1 cellular context compared by ENCODE assay signal in the genomic region with DNA sequence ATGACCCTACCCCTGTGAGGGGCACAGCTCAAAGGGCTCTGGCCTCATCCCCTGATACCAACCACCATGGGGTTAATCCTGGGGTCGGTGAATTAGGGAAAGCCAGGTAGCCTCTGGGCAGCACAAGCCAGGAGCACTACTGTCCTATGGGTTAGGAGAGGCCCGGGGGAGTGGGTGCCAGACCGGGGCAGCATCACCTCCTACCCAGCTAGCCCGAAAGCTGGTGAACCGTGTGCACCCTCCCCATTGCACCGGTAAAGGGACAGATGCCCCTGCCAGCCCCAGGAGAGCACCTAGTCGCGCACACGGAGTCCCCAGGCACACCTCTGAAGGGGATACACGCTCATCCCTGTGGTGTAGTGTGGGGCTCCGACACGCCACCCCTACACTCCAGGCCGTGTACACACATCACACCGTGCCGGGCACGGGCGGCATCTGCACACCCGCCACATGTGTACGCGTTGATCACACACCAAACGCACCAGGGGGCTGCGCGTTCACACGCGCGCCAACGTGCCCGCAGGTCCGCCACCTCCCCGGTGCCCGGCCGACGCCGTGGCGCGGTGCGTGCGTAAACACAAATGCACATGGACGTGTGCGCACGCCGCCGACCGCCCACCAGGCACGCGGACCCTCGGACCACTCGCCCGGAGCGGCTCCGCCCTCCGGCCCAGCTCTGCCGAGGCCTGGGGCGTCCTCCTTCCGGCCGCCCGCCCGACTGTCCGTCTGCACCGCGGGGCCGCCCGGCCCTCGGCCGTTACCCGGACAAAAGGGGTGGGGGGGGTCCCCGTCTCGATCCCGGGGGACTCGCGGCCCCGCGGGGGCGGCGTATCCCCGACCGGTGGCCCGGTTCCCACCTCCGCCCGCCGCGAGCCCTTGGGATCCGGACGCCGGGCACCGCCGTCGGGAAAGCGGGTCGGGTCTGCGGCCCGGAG.
TF ChIP-seq lines count a peak whose summit lies in the region.

No MANE protein-coding gene starts in this region.

TF ChIP-seq in GM12878, 131 proteins besides CTCF, POLR2A, EP300 and RAD21 (continued from another document and continues in another):
- TF ChIP-seq SMARCA5 (IDR thresholded peaks at IDR 0.05), result peak; percentile 39; the same call in 1 of the 2 replicates
- TF ChIP-seq NR2C1 (IDR thresholded peaks at IDR 0.05), result no peak
- no peak for TF ChIP-seq ZNF207 (IDR thresholded peaks at IDR 0.05; ENCODE audit: borderline replicate concordance)
- TF ChIP-seq POLR2AphosphoS5 (IDR thresholded peaks at IDR 0.05; ENCODE audit: low read length), result peak; percentile 22
- peak; percentile 8 to 41; a peak in 2 of 3 replicates for TF ChIP-seq EGR1 (IDR thresholded peaks at IDR 0.05; ENCODE audit: borderline replicate concordance in 1 of 2, low read depth in 2 of 2, low read length in 2 of 2)
- peak; percentile 66 for TF ChIP-seq MXI1 (IDR thresholded peaks at IDR 0.05; ENCODE audit: low read depth, low read length)
- TF ChIP-seq, protein P1, sequence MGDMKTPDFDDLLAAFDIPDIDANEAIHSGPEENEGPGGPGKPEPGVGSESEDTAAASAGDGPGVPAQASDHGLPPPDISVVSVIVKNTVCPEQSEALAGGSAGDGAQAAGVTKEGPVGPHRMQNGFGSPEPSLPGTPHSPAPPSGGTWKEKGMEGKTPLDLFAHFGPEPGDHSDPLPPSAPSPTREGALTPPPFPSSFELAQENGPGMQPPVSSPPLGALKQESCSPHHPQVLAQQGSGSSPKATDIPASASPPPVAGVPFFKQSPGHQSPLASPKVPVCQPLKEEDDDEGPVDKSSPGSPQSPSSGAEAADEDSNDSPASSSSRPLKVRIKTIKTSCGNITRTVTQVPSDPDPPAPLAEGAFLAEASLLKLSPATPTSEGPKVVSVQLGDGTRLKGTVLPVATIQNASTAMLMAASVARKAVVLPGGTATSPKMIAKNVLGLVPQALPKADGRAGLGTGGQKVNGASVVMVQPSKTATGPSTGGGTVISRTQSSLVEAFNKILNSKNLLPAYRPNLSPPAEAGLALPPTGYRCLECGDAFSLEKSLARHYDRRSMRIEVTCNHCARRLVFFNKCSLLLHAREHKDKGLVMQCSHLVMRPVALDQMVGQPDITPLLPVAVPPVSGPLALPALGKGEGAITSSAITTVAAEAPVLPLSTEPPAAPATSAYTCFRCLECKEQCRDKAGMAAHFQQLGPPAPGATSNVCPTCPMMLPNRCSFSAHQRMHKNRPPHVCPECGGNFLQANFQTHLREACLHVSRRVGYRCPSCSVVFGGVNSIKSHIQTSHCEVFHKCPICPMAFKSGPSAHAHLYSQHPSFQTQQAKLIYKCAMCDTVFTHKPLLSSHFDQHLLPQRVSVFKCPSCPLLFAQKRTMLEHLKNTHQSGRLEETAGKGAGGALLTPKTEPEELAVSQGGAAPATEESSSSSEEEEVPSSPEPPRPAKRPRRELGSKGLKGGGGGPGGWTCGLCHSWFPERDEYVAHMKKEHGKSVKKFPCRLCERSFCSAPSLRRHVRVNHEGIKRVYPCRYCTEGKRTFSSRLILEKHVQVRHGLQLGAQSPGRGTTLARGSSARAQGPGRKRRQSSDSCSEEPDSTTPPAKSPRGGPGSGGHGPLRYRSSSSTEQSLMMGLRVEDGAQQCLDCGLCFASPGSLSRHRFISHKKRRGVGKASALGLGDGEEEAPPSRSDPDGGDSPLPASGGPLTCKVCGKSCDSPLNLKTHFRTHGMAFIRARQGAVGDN (IDR thresholded peaks at IDR 0.05), result peak; percentile 31; the same call in 1 of the 2 replicates
- TF ChIP-seq, protein P2, sequence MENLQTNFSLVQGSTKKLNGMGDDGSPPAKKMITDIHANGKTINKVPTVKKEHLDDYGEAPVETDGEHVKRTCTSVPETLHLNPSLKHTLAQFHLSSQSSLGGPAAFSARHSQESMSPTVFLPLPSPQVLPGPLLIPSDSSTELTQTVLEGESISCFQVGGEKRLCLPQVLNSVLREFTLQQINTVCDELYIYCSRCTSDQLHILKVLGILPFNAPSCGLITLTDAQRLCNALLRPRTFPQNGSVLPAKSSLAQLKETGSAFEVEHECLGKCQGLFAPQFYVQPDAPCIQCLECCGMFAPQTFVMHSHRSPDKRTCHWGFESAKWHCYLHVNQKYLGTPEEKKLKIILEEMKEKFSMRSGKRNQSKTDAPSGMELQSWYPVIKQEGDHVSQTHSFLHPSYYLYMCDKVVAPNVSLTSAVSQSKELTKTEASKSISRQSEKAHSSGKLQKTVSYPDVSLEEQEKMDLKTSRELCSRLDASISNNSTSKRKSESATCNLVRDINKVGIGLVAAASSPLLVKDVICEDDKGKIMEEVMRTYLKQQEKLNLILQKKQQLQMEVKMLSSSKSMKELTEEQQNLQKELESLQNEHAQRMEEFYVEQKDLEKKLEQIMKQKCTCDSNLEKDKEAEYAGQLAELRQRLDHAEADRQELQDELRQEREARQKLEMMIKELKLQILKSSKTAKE (IDR thresholded peaks at IDR 0.05; ENCODE audit: low read depth, poor library complexity, severe bottlenecking), result no peak
- no peak for TF ChIP-seq BCL11A (IDR thresholded peaks at IDR 0.05; ENCODE audit: low read depth, low read length)
- TF ChIP-seq YY1 (IDR thresholded peaks at IDR 0.05; ENCODE audit: low read depth, low read length), result no peak
- no peak for TF ChIP-seq ZBED1 (IDR thresholded peaks at IDR 0.05; ENCODE audit: borderline replicate concordance)
- no peak for TF ChIP-seq ZNF24 (IDR thresholded peaks at IDR 0.05)
- TF ChIP-seq HDAC2 (IDR thresholded peaks at IDR 0.05), result no peak
- TF ChIP-seq, protein P3, sequence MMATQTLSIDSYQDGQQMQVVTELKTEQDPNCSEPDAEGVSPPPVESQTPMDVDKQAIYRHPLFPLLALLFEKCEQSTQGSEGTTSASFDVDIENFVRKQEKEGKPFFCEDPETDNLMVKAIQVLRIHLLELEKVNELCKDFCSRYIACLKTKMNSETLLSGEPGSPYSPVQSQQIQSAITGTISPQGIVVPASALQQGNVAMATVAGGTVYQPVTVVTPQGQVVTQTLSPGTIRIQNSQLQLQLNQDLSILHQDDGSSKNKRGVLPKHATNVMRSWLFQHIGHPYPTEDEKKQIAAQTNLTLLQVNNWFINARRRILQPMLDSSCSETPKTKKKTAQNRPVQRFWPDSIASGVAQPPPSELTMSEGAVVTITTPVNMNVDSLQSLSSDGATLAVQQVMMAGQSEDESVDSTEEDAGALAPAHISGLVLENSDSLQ (IDR thresholded peaks at IDR 0.05), result peak; percentile 20; the same call in 1 of the 2 replicates
- TF ChIP-seq, protein P4, sequence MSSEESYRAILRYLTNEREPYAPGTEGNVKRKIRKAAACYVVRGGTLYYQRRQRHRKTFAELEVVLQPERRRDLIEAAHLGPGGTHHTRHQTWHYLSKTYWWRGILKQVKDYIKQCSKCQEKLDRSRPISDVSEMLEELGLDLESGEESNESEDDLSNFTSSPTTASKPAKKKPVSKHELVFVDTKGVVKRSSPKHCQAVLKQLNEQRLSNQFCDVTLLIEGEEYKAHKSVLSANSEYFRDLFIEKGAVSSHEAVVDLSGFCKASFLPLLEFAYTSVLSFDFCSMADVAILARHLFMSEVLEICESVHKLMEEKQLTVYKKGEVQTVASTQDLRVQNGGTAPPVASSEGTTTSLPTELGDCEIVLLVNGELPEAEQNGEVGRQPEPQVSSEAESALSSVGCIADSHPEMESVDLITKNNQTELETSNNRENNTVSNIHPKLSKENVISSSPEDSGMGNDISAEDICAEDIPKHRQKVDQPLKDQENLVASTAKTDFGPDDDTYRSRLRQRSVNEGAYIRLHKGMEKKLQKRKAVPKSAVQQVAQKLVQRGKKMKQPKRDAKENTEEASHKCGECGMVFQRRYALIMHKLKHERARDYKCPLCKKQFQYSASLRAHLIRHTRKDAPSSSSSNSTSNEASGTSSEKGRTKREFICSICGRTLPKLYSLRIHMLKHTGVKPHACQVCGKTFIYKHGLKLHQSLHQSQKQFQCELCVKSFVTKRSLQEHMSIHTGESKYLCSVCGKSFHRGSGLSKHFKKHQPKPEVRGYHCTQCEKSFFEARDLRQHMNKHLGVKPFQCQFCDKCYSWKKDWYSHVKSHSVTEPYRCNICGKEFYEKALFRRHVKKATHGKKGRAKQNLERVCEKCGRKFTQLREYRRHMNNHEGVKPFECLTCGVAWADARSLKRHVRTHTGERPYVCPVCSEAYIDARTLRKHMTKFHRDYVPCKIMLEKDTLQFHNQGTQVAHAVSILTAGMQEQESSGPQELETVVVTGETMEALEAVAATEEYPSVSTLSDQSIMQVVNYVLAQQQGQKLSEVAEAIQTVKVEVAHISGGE (CRISPR knock-in tag; IDR thresholded peaks at IDR 0.05), result no peak
- TF ChIP-seq ASH2L (IDR thresholded peaks at IDR 0.05; ENCODE audit: borderline replicate concordance, low read depth), result no peak
- no peak for TF ChIP-seq IRF4 (IDR thresholded peaks at IDR 0.05; ENCODE audit: low read depth, low read length)
- TF ChIP-seq CREB1 (IDR thresholded peaks at IDR 0.05; ENCODE audit: low read depth), result no peak
- no peak for TF ChIP-seq NFXL1 (IDR thresholded peaks at IDR 0.05; ENCODE audit: borderline replicate concordance)
- no peak for TF ChIP-seq IKZF1 (conservative IDR thresholded peaks at IDR 0.05)
- TF ChIP-seq RELA (IDR thresholded peaks at IDR 0.05; ENCODE audit: borderline replicate concordance, partially characterized antibody), result no peak
- peak; percentile 52 for TF ChIP-seq MYC (IDR thresholded peaks at IDR 0.05; ENCODE audit: insufficient read depth, insufficient read length, insufficient replicate concordance, low read length, severe bottlenecking)
- TF ChIP-seq, protein P5, sequence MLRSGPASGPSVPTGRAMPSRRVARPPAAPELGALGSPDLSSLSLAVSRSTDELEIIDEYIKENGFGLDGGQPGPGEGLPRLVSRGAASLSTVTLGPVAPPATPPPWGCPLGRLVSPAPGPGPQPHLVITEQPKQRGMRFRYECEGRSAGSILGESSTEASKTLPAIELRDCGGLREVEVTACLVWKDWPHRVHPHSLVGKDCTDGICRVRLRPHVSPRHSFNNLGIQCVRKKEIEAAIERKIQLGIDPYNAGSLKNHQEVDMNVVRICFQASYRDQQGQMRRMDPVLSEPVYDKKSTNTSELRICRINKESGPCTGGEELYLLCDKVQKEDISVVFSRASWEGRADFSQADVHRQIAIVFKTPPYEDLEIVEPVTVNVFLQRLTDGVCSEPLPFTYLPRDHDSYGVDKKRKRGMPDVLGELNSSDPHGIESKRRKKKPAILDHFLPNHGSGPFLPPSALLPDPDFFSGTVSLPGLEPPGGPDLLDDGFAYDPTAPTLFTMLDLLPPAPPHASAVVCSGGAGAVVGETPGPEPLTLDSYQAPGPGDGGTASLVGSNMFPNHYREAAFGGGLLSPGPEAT (IDR thresholded peaks at IDR 0.05; ENCODE audit: low read depth), result no peak
- TF ChIP-seq, protein P6, sequence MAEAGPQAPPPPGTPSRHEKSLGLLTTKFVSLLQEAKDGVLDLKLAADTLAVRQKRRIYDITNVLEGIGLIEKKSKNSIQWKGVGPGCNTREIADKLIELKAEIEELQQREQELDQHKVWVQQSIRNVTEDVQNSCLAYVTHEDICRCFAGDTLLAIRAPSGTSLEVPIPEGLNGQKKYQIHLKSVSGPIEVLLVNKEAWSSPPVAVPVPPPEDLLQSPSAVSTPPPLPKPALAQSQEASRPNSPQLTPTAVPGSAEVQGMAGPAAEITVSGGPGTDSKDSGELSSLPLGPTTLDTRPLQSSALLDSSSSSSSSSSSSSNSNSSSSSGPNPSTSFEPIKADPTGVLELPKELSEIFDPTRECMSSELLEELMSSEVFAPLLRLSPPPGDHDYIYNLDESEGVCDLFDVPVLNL (IDR thresholded peaks at IDR 0.05; ENCODE audit: low read depth, low read length), result no peak
- TF ChIP-seq, protein P7, sequence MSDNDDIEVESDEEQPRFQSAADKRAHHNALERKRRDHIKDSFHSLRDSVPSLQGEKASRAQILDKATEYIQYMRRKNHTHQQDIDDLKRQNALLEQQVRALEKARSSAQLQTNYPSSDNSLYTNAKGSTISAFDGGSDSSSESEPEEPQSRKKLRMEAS (IDR thresholded peaks at IDR 0.05; ENCODE audit: low read depth, low read length), result peak; percentile 40; the same call in 1 of the 2 replicates
- TF ChIP-seq LARP7 (IDR thresholded peaks at IDR 0.05), result peak; percentile 20; the same call in 1 of the 2 replicates
- TF ChIP-seq, protein P8, sequence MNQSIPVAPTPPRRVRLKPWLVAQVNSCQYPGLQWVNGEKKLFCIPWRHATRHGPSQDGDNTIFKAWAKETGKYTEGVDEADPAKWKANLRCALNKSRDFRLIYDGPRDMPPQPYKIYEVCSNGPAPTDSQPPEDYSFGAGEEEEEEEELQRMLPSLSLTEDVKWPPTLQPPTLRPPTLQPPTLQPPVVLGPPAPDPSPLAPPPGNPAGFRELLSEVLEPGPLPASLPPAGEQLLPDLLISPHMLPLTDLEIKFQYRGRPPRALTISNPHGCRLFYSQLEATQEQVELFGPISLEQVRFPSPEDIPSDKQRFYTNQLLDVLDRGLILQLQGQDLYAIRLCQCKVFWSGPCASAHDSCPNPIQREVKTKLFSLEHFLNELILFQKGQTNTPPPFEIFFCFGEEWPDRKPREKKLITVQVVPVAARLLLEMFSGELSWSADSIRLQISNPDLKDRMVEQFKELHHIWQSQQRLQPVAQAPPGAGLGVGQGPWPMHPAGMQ (IDR thresholded peaks at IDR 0.05; ENCODE audit: borderline replicate concordance), result no peak
- TF ChIP-seq PML (IDR thresholded peaks at IDR 0.05; ENCODE audit: low read length), result no peak
- no peak for TF ChIP-seq STAT3 (IDR thresholded peaks at IDR 0.05; ENCODE audit: low read depth, low read length)
- TF ChIP-seq, protein P9, sequence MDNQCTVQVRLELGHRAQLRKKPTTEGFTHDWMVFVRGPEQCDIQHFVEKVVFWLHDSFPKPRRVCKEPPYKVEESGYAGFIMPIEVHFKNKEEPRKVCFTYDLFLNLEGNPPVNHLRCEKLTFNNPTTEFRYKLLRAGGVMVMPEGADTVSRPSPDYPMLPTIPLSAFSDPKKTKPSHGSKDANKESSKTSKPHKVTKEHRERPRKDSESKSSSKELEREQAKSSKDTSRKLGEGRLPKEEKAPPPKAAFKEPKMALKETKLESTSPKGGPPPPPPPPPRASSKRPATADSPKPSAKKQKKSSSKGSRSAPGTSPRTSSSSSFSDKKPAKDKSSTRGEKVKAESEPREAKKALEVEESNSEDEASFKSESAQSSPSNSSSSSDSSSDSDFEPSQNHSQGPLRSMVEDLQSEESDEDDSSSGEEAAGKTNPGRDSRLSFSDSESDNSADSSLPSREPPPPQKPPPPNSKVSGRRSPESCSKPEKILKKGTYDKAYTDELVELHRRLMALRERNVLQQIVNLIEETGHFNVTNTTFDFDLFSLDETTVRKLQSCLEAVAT (IDR thresholded peaks at IDR 0.05), result no peak
